Comparison of ENCODE assay signal across 9 cellular contexts in genomic region chr9:21919377-21920362, GRCh38.
DNase-seq lines count a peak whose midpoint lies in the region; ATAC-seq, FAIRE-seq and TF ChIP-seq lines count a peak whose summit lies in the region.
"Had no signal": no experiment of that assay in that cellular context is flagged by ENCODE, and none has a peak within 500 bp of the region (broad histone marks: within the 10 kb centered on the region; RNA-seq: fewer than 3 reads in every experiment).

No MANE protein-coding gene starts in this region.

- DNase-seq in GM12892 (ENCODE audit: insufficient read length) = no peak
- DNase-seq in LoVo (ENCODE audit: low spot score) = peak; percentile 83
- peak; percentile 47 for DNase-seq in astrocyte of the hippocampus (ENCODE audit: low read depth, low spot score)
- DNase-seq in stimulated activated naive B cell treated with anti-CD40 and anti-IgM and Interleukin-4, amounts not matched to agents 10 μg/mL and 1 μg/mL and 100 μg/mL, for 72 hours = no peak
- DNase-seq in amygdala (lab: John Stamatoyannopoulos, UW) = no peak
- DNase-seq in GDM1 (lab: John Stamatoyannopoulos, UW) = no peak
- DNase-seq in NCI-H1436 treated with DMSO at 0.1 percent for 48 hours (lab: John Stamatoyannopoulos, UW) = no peak

- no peaks in the 10 kb centered on the region for H3K27me3 Mint-ChIP-seq in stimulated activated naive B cell treated with anti-CD40 and anti-IgM and Interleukin-4, amounts not matched to agents 10 μg/mL and 1 μg/mL and 100 μg/mL, for 72 hours

- no peak overlapping the region for H3K4me3 Mint-ChIP-seq in stimulated activated naive B cell treated with anti-CD40 and anti-IgM and Interleukin-4, amounts not matched to agents 10 μg/mL and 1 μg/mL and 100 μg/mL, for 72 hours

- peaks cover 11 to 18% of the 10 kb centered on the region in 2 donors for H3K4me1 Mint-ChIP-seq in stimulated activated naive B cell treated with anti-CD40 and anti-IgM and Interleukin-4, amounts not matched to agents 10 μg/mL and 1 μg/mL and 100 μg/mL, for 72 hours

- FAIRE-seq in GM12892 (lab: Jason Lieb, UNC) = peak; percentile 76
- FAIRE-seq: TTC549 had no signal

- peaks cover 16 to 24% of the 10 kb centered on the region in 2 donors for H3K36me3 Mint-ChIP-seq in stimulated activated naive B cell treated with anti-CD40 and anti-IgM and Interleukin-4, amounts not matched to agents 10 μg/mL and 1 μg/mL and 100 μg/mL, for 72 hours

- no peak overlapping the region for H3K27ac Mint-ChIP-seq in stimulated activated naive B cell treated with anti-CD40 and anti-IgM and Interleukin-4, amounts not matched to agents 10 μg/mL and 1 μg/mL and 100 μg/mL, for 72 hours

- ATAC-seq in GM21576 (IDR thresholded peaks at IDR 0.05; ENCODE audit: unreplicated experiment) = peak; percentile 88
- ATAC-seq in stimulated activated naive B cell treated with anti-CD40 and anti-IgM and Interleukin-4, amounts not matched to agents 10 μg/mL and 1 μg/mL and 100 μg/mL, for 72 hours (replicated peaks) = peak; percentile 38 to 42

- no peak for TF ChIP-seq POLR2A in GM12892 (IDR thresholded peaks at IDR 0.05; ENCODE audit: low read depth, low read length)

- H3K9me3 Mint-ChIP-seq in stimulated activated naive B cell treated with anti-CD40 and anti-IgM and Interleukin-4, amounts not matched to agents 10 μg/mL and 1 μg/mL and 100 μg/mL, for 72 hours = peaks cover 13 to 18% of the 10 kb centered on the region in 2 donors

Comparison
In these comparisons a context has a peak if more than half of its experiments do, and no peak if none do; other contexts are left out.
1. DNase-seq: peak in LoVo (single experiment) and astrocyte of the hippocampus (single experiment); none in GM12892 (single experiment), stimulated activated naive B cell treated with anti-CD40 and anti-IgM and Interleukin-4, amounts not matched to agents 10 μg/mL and 1 μg/mL and 100 μg/mL, for 72 hours (single experiment), amygdala (0 of 56), GDM1 (single experiment) and NCI-H1436 treated with DMSO at 0.1 percent for 48 hours (single experiment).